Comparison of ENCODE assay signal across 9 cellular contexts in the genomic region with DNA sequence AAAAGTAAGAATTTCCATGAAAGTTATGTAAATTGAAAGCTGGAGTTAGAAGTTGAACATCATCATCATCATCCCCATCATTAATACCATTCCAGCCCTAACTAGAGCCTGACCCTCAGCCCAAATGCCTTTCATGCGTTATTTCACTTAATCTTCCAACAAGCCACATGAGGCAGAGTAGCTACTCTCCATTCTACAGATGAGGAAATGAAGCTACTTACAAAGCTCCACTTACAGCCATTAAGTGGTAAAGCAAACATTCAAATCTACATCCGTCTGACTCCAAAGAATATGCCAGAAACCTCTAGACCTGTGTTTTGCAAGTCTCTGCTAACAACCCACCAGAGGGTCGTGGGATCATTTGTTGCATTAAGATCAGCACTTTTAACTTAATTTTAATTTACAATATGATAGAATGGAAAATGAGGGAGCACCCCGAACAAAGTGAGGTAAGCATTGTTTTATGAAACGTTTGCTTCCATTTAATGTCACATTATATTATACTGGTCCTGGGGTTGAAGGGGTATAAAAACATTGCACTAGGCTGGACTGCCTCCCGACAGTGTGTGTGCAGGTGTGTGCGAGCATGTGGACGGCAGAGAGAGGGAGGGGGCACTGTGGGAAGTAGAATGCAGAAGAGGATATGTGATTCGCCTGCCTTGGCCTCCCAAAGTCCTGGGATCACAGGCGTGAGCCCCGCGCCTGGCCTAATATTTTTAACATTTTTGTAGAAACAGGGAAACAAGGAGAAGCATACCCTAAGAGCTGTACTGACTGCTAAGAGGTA. TPM values are rescaled to one million over a fixed set of nuclear protein-coding genes. Genes with fewer than 3 reads are reported as not detected.
DNase-seq lines count a peak whose midpoint lies in the region; ATAC-seq, FAIRE-seq and TF ChIP-seq lines count a peak whose summit lies in the region.
"Had no signal": no experiment of that assay in that cellular context is flagged by ENCODE, and none has a peak within 500 bp of the region (broad histone marks: within the 10 kb centered on the region; RNA-seq: fewer than 3 reads in every experiment).

No MANE protein-coding gene starts in this region.

- ATAC-seq in stimulated activated naive B cell treated with anti-CD40 and anti-IgM and Interleukin-4, amounts not matched to agents 10 μg/mL and 1 μg/mL and 100 μg/mL, for 72 hours (replicated peaks), result peak; percentile 73 to 77
- ATAC-seq in HG03520 (IDR thresholded peaks at IDR 0.05; ENCODE audit: unreplicated experiment), result no peak

- H3K4me2 ChIP-seq in astrocyte (ENCODE audit: low read length), result no peak overlapping the region

- H3K4me3 Mint-ChIP-seq in activated CD4-positive, alpha-beta T cell treated with anti-CD3 and anti-CD28 coated beads, Interleukin-2, amount 10 ng/mL, durations not matched to agents 24 days and 14 days, result no peak overlapping the region
- no peak overlapping the region for H3K4me3 Mint-ChIP-seq in astrocyte (ENCODE audit: unreplicated experiment)
- H3K4me3 Mint-ChIP-seq in stimulated activated naive B cell treated with anti-CD40 and anti-IgM and Interleukin-4, amounts not matched to agents 10 μg/mL and 1 μg/mL and 100 μg/mL, for 72 hours, result peak overlapping the region; percentile 14 to 55

- no peaks in the 10 kb centered on the region for H3K27me3 ChIP-seq in astrocyte (ENCODE audit: insufficient read depth, low read length)

- H3K9me3 ChIP-seq in astrocyte (ENCODE audit: insufficient read depth, low read depth, low read length), result no peaks in the 10 kb centered on the region

- H3K36me3 ChIP-seq in astrocyte (ENCODE audit: insufficient read depth, low read length), result no peaks in the 10 kb centered on the region

- no peak overlapping the region for H3K27ac ChIP-seq in astrocyte (ENCODE audit: low read depth, low read length)

- no peak overlapping the region for H3K9ac ChIP-seq in astrocyte (ENCODE audit: low read length)

- H3K9me3 Mint-ChIP-seq in activated CD4-positive, alpha-beta T cell treated with anti-CD3 and anti-CD28 coated beads, Interleukin-2, amount 10 ng/mL, durations not matched to agents 24 days and 14 days, result no peaks in the 10 kb centered on the region
- no peaks in the 10 kb centered on the region for H3K9me3 Mint-ChIP-seq in astrocyte (ENCODE audit: unreplicated experiment)
- no peaks in the 10 kb centered on the region for H3K9me3 Mint-ChIP-seq in stimulated activated naive B cell treated with anti-CD40 and anti-IgM and Interleukin-4, amounts not matched to agents 10 μg/mL and 1 μg/mL and 100 μg/mL, for 72 hours

- peaks cover 18% of the 10 kb centered on the region for H3K4me1 ChIP-seq in astrocyte (ENCODE audit: insufficient read depth, low read length)

- H3K4me1 Mint-ChIP-seq in activated CD4-positive, alpha-beta T cell treated with anti-CD3 and anti-CD28 coated beads, Interleukin-2, amount 10 ng/mL, durations not matched to agents 24 days and 14 days, result peaks cover 47% of the 10 kb centered on the region
- H3K4me1 Mint-ChIP-seq in astrocyte (ENCODE audit: low read depth, unreplicated experiment), result peaks cover 34% of the 10 kb centered on the region
- H3K4me1 Mint-ChIP-seq in stimulated activated naive B cell treated with anti-CD40 and anti-IgM and Interleukin-4, amounts not matched to agents 10 μg/mL and 1 μg/mL and 100 μg/mL, for 72 hours, result peaks cover 53 to 87% of the 10 kb centered on the region in 2 donors

- H2AFZ ChIP-seq in astrocyte (ENCODE audit: low read depth, low read length), result no peak overlapping the region

- DNase-seq in activated CD4-positive, alpha-beta T cell treated with anti-CD3 and anti-CD28 coated beads, Interleukin-2, amount 10 ng/mL, durations not matched to agents 24 days and 14 days, result no peak
- DNase-seq in activated CD4-positive, alpha-beta T cell treated with anti-CD3 and anti-CD28 coated beads for 4 hours, result no peak
- DNase-seq in NCI-H2029 treated with DMSO at 0.1 percent for 48 hours (lab: John Stamatoyannopoulos, UW) (peak; percentile 35), astrocyte (ENCODE audit: low read depth) (no peak), NCI-H774 (lab: John Stamatoyannopoulos, UW) (no peak), DMS 273 treated with DMSO at 0.1 percent for 48 hours (lab: John Stamatoyannopoulos, UW) (no peak)
- no peak for DNase-seq in stimulated activated naive B cell treated with anti-CD40 and anti-IgM and Interleukin-4, amounts not matched to agents 10 μg/mL and 1 μg/mL and 100 μg/mL, for 72 hours
- DNase-seq: T1000 had no signal

- TF ChIP-seq CTCF in astrocyte (IDR thresholded peaks at IDR 0.05; ENCODE audit: insufficient read depth, low read depth, low read length), result no peak

- H3K36me3 Mint-ChIP-seq in activated CD4-positive, alpha-beta T cell treated with anti-CD3 and anti-CD28 coated beads, Interleukin-2, amount 10 ng/mL, durations not matched to agents 24 days and 14 days (ENCODE audit: low read depth), result peaks cover 14% of the 10 kb centered on the region
- H3K36me3 Mint-ChIP-seq in astrocyte (ENCODE audit: low read depth, unreplicated experiment), result peaks cover 2% of the 10 kb centered on the region
- peaks cover 10 to 44% of the 10 kb centered on the region in 2 donors for H3K36me3 Mint-ChIP-seq in stimulated activated naive B cell treated with anti-CD40 and anti-IgM and Interleukin-4, amounts not matched to agents 10 μg/mL and 1 μg/mL and 100 μg/mL, for 72 hours

- H3K27ac Mint-ChIP-seq in activated CD4-positive, alpha-beta T cell treated with anti-CD3 and anti-CD28 coated beads, Interleukin-2, amount 10 ng/mL, durations not matched to agents 24 days and 14 days, result peak overlapping the region; percentile 49
- no peak overlapping the region for H3K27ac Mint-ChIP-seq in astrocyte (ENCODE audit: unreplicated experiment)
- H3K27ac Mint-ChIP-seq in stimulated activated naive B cell treated with anti-CD40 and anti-IgM and Interleukin-4, amounts not matched to agents 10 μg/mL and 1 μg/mL and 100 μg/mL, for 72 hours, result peak overlapping the region; percentile 88

- peaks cover 45% of the 10 kb centered on the region for H4K20me1 ChIP-seq in astrocyte (ENCODE audit: insufficient read depth, low read length)

- intact Hi-C loops in activated CD4-positive, alpha-beta T cell treated with anti-CD3 and anti-CD28 coated beads, Interleukin-2, amount 10 ng/mL, durations not matched to agents 24 days and 14 days (cut with micrococcal nuclease), result no loop called here

- H3K27me3 Mint-ChIP-seq in activated CD4-positive, alpha-beta T cell treated with anti-CD3 and anti-CD28 coated beads, Interleukin-2, amount 10 ng/mL, durations not matched to agents 24 days and 14 days, result no peaks in the 10 kb centered on the region
- no peaks in the 10 kb centered on the region for H3K27me3 Mint-ChIP-seq in astrocyte (ENCODE audit: low read depth, unreplicated experiment)
- no peaks in the 10 kb centered on the region for H3K27me3 Mint-ChIP-seq in stimulated activated naive B cell treated with anti-CD40 and anti-IgM and Interleukin-4, amounts not matched to agents 10 μg/mL and 1 μg/mL and 100 μg/mL, for 72 hours

- H3K4me3 ChIP-seq in astrocyte (ENCODE audit: insufficient read depth, low read depth, low read length), result no peak overlapping the region

- peak; percentile 20 for FAIRE-seq in astrocyte (lab: Jason Lieb, UNC)

- H3K79me2 ChIP-seq in astrocyte (ENCODE audit: insufficient read depth, low read length), result peaks cover 32% of the 10 kb centered on the region

RNA-seq across cellular contexts. Expression of a gene that starts 36.2 kb away (rescaled TPM):
- 48.7 and 50.0 TPM in 2 replicates for total RNA-seq in activated CD4-positive, alpha-beta T cell treated with anti-CD3 and anti-CD28 coated beads, Interleukin-2, amount 10 ng/mL, durations not matched to agents 24 days and 14 days
- total RNA-seq in astrocyte, result 12.6 and 18.0 TPM in 2 replicates

Comparison
In these comparisons a context has a peak if more than half of its experiments do, and no peak if none do; other contexts are left out.
1. H3K4me3 Mint-ChIP-seq: peak in stimulated activated naive B cell treated with anti-CD40 and anti-IgM and Interleukin-4, amounts not matched to agents 10 μg/mL and 1 μg/mL and 100 μg/mL, for 72 hours (2 of 2); none in activated CD4-positive, alpha-beta T cell treated with anti-CD3 and anti-CD28 coated beads, Interleukin-2, amount 10 ng/mL, durations not matched to agents 24 days and 14 days (single experiment) and astrocyte (single experiment).